ENCODE assay signal across 8 cellular contexts in the genomic region with DNA sequence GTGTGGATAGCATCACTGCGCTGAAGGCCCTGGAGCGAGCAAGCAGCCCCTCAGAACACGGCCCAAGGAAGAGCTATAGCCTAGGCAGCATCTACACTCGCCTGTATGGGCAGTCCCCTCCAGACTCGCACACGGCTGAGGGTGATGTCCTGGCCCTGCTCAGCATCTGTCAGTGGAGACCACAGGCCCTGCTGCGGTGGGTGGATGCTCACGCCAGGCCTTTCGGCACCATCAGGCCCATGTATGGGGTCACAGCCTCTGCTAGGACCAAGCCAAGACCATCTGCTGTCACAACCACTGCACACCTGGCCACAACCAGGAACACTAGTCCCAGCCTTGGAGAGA. TPM values are rescaled to one million over a fixed set of nuclear protein-coding genes. Genes with fewer than 3 reads are reported as not detected.
DNase-seq lines count a peak whose midpoint lies in the region; ATAC-seq, FAIRE-seq and TF ChIP-seq lines count a peak whose summit lies in the region.

No MANE protein-coding gene starts in this region.

- H3K27me3 Mint-ChIP-seq in activated T-cell treated with anti-CD3 and anti-CD28 coated beads, Interleukin-2, amount 50 U/mL, for 72 hours (ENCODE audit: low read depth) = no peaks in the 10 kb centered on the region
- H3K27me3 Mint-ChIP-seq in memory B cell = no peaks in the 10 kb centered on the region

- no peak for TF ChIP-seq CTCF in tibial artery (IDR thresholded peaks at IDR 0.05)
- TF ChIP-seq CTCF in D721Med (IDR thresholded peaks at IDR 0.05; ENCODE audit: insufficient read depth, missing control alignments) = no peak

- H3K27ac ChIP-seq in adipose tissue (ENCODE audit: low read depth, low read length) (peak overlapping the region; percentile 89), tibial artery (peak overlapping the region; percentile 93 to 95)

- peak overlapping the region; percentile 54 to 64 for H3K4me3 ChIP-seq in tibial artery

- WGBS in adipose tissue, 3 donors = 52 to 73% (median 68%) methylated on average over 9 of the region's 9 CpGs

- peaks cover 0 to 67% (median 64%) of the 10 kb centered on the region in 4 donors for H3K4me1 ChIP-seq in tibial artery

- peaks cover 4 to 14% of the 10 kb centered on the region in 2 donors for H3K36me3 Mint-ChIP-seq in activated T-cell treated with anti-CD3 and anti-CD28 coated beads, Interleukin-2, amount 50 U/mL, for 72 hours (ENCODE audit: insufficient read depth in 2 of 2)
- peaks cover 10% of the 10 kb centered on the region for H3K36me3 Mint-ChIP-seq in memory B cell

- peaks cover 13 to 43% (median 37%) of the 10 kb centered on the region in 3 donors for H3K36me3 ChIP-seq in tibial artery

- DNase-seq in activated T-cell treated with anti-CD3 and anti-CD28 coated beads, Interleukin-2, amount 50 U/mL, for 72 hours = no peak
- DNase-seq in activated T-cell treated with anti-CD3 and anti-CD28 coated beads, Interleukin-2, amount 50 U/mL, for 1 hour = no peak
- DNase-seq in memory B cell (ENCODE audit: low spot score in 2 of 2) = no peak
- DNase-seq in tibial artery = no peak
- DNase-seq in D721Med (ENCODE audit: insufficient read length, low spot score) = no peak
- no peak for DNase-seq in amygdala (lab: John Stamatoyannopoulos, UW)

- FAIRE-seq in D721Med (lab: Jason Lieb, UNC) = no peak

- intact Hi-C loops in tibial artery (cut with DNase I; ENCODE audit: low total_unique reads) = loop anchor here (5.0 to 10.0 kb wide), 3 partner anchors 40 to 218 kb away; partner anchors contain the start of genes NCKIPSD and SLC26A6

- no peaks in the 10 kb centered on the region for H3K9me3 ChIP-seq in tibial artery

- H3K4me3 Mint-ChIP-seq in activated T-cell treated with anti-CD3 and anti-CD28 coated beads, Interleukin-2, amount 50 U/mL, for 72 hours = peak overlapping the region; percentile 94 to 96
- peak overlapping the region; percentile 93 for H3K4me3 Mint-ChIP-seq in memory B cell

- peak overlapping the region; percentile 91 for H3K27ac Mint-ChIP-seq in activated T-cell treated with anti-CD3 and anti-CD28 coated beads, Interleukin-2, amount 50 U/mL, for 72 hours
- H3K27ac Mint-ChIP-seq in memory B cell = peak overlapping the region; percentile 95

- peaks cover 62% of the 10 kb centered on the region for H3K4me1 Mint-ChIP-seq in activated T-cell treated with anti-CD3 and anti-CD28 coated beads, Interleukin-2, amount 50 U/mL, for 72 hours (ENCODE audit: low read depth)
- peaks cover 29% of the 10 kb centered on the region for H3K4me1 Mint-ChIP-seq in memory B cell

- H3K9me3 Mint-ChIP-seq in activated T-cell treated with anti-CD3 and anti-CD28 coated beads, Interleukin-2, amount 50 U/mL, for 72 hours = no peaks in the 10 kb centered on the region
- H3K9me3 Mint-ChIP-seq in memory B cell = no peaks in the 10 kb centered on the region

- ATAC-seq in activated T-cell treated with anti-CD3 and anti-CD28 coated beads, Interleukin-2, amount 50 U/mL, for 72 hours (replicated peaks in 1 of 2) = peak in 1 of 2 donors; percentile 3
- ATAC-seq in memory B cell (ENCODE audit: low read depth) = no peak
- ATAC-seq in HG02938 (IDR thresholded peaks at IDR 0.05; ENCODE audit: unreplicated experiment) = no peak

- no peaks in the 10 kb centered on the region for H3K27me3 ChIP-seq in tibial artery

RNA-seq across cellular contexts. Expression of gene ATRIP, which starts 20.5 kb away (rescaled TPM):
- 10 to 100 TPM; 15.6 to 19.9 TPM for total RNA-seq in activated T-cell treated with anti-CD3 and anti-CD28 coated beads, Interleukin-2, amount 50 U/mL, for 72 hours
- 1 to 10 TPM; 3.4 to 4.0 (median 3.9) TPM for polyA plus RNA-seq in adipose tissue

RNA-seq across cellular contexts. Expression of gene TMA7, which starts 27.0 kb away (rescaled TPM):
- total RNA-seq in activated T-cell treated with anti-CD3 and anti-CD28 coated beads, Interleukin-2, amount 50 U/mL, for 72 hours = 100 to 1,000 TPM; 263 to 285 TPM
- 100 to 1,000 TPM; 180 to 622 (median 308) TPM for polyA plus RNA-seq in adipose tissue

RNA-seq across cellular contexts. Expression of gene CCDC51, which starts 27.2 kb away (rescaled TPM):
- total RNA-seq in activated T-cell treated with anti-CD3 and anti-CD28 coated beads, Interleukin-2, amount 50 U/mL, for 72 hours = 10 to 100 TPM; 13.5 to 16.7 TPM
- 10 to 100 TPM in 2 of 3 donors, 1 to 10 TPM in 1; 5.5 to 14.1 (median 11.6) TPM for polyA plus RNA-seq in adipose tissue

RNA-seq across cellular contexts. Expression of gene SHISA5, which starts 36.9 kb away (rescaled TPM):
- total RNA-seq in activated T-cell treated with anti-CD3 and anti-CD28 coated beads, Interleukin-2, amount 50 U/mL, for 72 hours = 100 to 1,000 TPM in 1 of 2 donors, 10 to 100 TPM in 1; 69.3 to 101 TPM
- polyA plus RNA-seq in adipose tissue = 100 to 1,000 TPM in 2 of 3 donors, 10 to 100 TPM in 1; 49.8 to 116 (median 111) TPM

RNA-seq across cellular contexts. Expression of gene PLXNB1, which starts 37.2 kb away (rescaled TPM):
- total RNA-seq in activated T-cell treated with anti-CD3 and anti-CD28 coated beads, Interleukin-2, amount 50 U/mL, for 72 hours = 1 to 10 TPM; 3.2 to 6.1 TPM
- 10 to 100 TPM; 31.2 to 51.0 (median 35.4) TPM for polyA plus RNA-seq in adipose tissue
